1 cellular context compared by ENCODE assay signal in the genomic region with DNA sequence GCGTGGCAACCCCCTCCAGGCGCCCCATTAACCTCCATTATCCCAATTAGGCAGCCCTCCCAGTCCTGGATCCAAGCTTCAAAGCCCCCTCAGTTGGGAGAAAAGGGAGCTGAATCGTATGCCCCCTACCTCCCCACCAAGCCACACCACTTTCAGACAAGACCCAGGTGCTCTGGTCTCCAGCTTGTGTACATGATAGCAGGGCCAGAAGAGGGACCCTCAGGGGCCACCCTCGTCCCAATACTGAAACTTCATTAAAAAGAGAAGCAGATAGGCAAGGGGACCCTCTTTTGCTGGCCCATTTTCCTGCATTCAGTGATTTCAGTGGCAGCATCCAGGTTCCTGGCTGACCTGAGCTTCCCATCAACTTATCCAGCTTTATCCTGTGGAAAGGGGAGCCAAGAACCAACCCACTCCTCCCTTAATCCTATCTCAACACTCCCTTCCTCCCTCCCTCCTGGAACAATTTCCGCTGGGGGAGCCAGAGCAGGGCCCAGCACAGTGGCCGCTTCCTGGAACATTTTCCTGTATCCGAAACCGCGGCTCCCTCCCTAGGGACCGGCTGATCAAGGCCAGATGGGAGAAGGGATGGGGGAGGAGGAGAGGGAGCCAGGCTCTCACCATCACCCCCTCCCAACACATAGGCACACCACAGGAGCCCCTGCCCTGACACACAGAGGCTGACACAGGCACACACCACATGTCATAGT.
TF ChIP-seq lines count a peak whose summit lies in the region.

No MANE protein-coding gene starts in this region.

TF ChIP-seq in GM12878, 131 proteins besides CTCF, POLR2A, EP300 and RAD21:
- TF ChIP-seq NBN (IDR thresholded peaks at IDR 0.05) (0 out of 2 replicates have a peak, but pooled peaks have one; percentile 2), FOXM1 (IDR thresholded peaks at IDR 0.05; ENCODE audit: low read depth, low read length) (no peak), TARDBP (IDR thresholded peaks at IDR 0.05; ENCODE audit: borderline replicate concordance) (0 out of 2 replicates have a peak, but pooled peaks have one; percentile 28)
